ENCODE assay signal across 33 cellular contexts in genomic region chrX:37887347-37887746, GRCh38.
"Had no signal": no experiment of that assay in that cellular context is flagged by ENCODE, and none has a peak within 500 bp of the region (broad histone marks: within the 10 kb centered on the region; RNA-seq: fewer than 3 reads in every experiment).

No MANE protein-coding gene starts in this region.

- H3K4me3 ChIP-seq: adrenal gland, body of pancreas, breast epithelium had no signal

- FAIRE-seq: TTC549 had no signal

- H3K36me3 ChIP-seq: adrenal gland, brain microvascular endothelial cell, breast epithelium had no signal

- DNase-seq: activated B cell treated with CpG ODN at 0.5 μM for 24 hours; activated CD4-positive, alpha-beta memory T cell treated with anti-CD3 and anti-CD28 coated beads for 36 hours; activated CD4-positive, alpha-beta T cell treated with anti-CD3 and anti-CD28 coated beads for 4 hours; activated CD4-positive, alpha-beta T cell treated with anti-CD3 and anti-CD28 coated beads, Interleukin-2, amount 10 ng/mL, durations not matched to agents 24 days and 14 days; activated CD4-positive, alpha-beta T cell treated with anti-CD3 and anti-CD28 coated beads, Interleukin-2, amount 50 U/mL, for 1 hour; activated CD4-positive, alpha-beta T cell treated with anti-CD3 and anti-CD28 coated beads, Interleukin-2, amount 50 U/mL, for 4 hours; activated CD4-positive, CD25-positive, alpha-beta regulatory T cell treated with anti-CD3 and anti-CD28 coated beads, Interleukin-2, amount 50 U/mL, for 72 hours; activated CD8-positive, alpha-beta memory T cell treated with anti-CD3 and anti-CD28 coated beads, Interleukin-2, amount 50 U/mL, for 4 hours; activated CD8-positive, alpha-beta T cell treated with anti-CD3 and anti-CD28 coated beads for 36 hours; activated effector memory CD4-positive, alpha-beta T cell treated with anti-CD3 and anti-CD28 coated beads, Interleukin-2, amount 50 U/mL, for 16 hours; activated gamma-delta T cell treated with Interleukin-2 at 50 U/mL for 16 hours; activated naive CD4-positive, alpha-beta T cell; activated naive CD4-positive, alpha-beta T cell treated with anti-CD3 and anti-CD28 coated beads for 36 hours; activated naive CD4-positive, alpha-beta T cell treated with anti-CD3 and anti-CD28 coated beads, Interleukin-2, amount 50 U/mL, for 16 hours; activated naive CD8-positive, alpha-beta T cell treated with anti-CD3 and anti-CD28 coated beads, Interleukin-2, amount 10 ng/mL, durations not matched to agents 7 days and 5 days; activated T-cell treated with anti-CD3 and anti-CD28 coated beads for 4 hours; activated T-cell treated with anti-CD3 and anti-CD28 coated beads, Interleukin-2, amount 50 U/mL, for 1 hour; activated T-cell treated with anti-CD3 and anti-CD28 coated beads, Interleukin-2, amount 50 U/mL, for 4 hours; activated T-cell treated with anti-CD3 and anti-CD28 coated beads, Interleukin-2, amount 50 U/mL, for 72 hours; adrenal gland; amygdala; anterior cingulate cortex; body of pancreas; brain microvascular endothelial cell; central memory CD4-positive, alpha-beta T cell; T-helper 1 cell; T-helper 2 cell; T-helper 9 cell had no signal

- H3K9me3 ChIP-seq: adrenal gland, body of pancreas had no signal

- H3K27me3 ChIP-seq: body of pancreas, brain microvascular endothelial cell had no signal

- H3K4me1 ChIP-seq: adrenal gland, body of pancreas, breast epithelium had no signal

- ATAC-seq: activated CD8-positive, alpha-beta T cell treated with anti-CD3 and anti-CD28 coated beads for 36 hours; activated naive CD4-positive, alpha-beta T cell treated with anti-CD3 and anti-CD28 coated beads, Interleukin-2, amount 50 U/mL, for 72 hours; activated T-cell treated with anti-CD3 and anti-CD28 coated beads, Interleukin-2, amount 50 U/mL, for 4 hours; activated T-cell treated with anti-CD3 and anti-CD28 coated beads, Interleukin-2, amount 50 U/mL, for 72 hours; activated T-helper 17 cell treated with anti-CD3 and anti-CD28 coated beads, Interleukin-2, amount 50 U/mL, for 72 hours; body of pancreas had no signal

- H3K27ac ChIP-seq: adrenal gland, body of pancreas, brain microvascular endothelial cell, breast epithelium, VCaP had no signal
